Comparison of ENCODE assay signal across 8 cellular contexts in the genomic region with DNA sequence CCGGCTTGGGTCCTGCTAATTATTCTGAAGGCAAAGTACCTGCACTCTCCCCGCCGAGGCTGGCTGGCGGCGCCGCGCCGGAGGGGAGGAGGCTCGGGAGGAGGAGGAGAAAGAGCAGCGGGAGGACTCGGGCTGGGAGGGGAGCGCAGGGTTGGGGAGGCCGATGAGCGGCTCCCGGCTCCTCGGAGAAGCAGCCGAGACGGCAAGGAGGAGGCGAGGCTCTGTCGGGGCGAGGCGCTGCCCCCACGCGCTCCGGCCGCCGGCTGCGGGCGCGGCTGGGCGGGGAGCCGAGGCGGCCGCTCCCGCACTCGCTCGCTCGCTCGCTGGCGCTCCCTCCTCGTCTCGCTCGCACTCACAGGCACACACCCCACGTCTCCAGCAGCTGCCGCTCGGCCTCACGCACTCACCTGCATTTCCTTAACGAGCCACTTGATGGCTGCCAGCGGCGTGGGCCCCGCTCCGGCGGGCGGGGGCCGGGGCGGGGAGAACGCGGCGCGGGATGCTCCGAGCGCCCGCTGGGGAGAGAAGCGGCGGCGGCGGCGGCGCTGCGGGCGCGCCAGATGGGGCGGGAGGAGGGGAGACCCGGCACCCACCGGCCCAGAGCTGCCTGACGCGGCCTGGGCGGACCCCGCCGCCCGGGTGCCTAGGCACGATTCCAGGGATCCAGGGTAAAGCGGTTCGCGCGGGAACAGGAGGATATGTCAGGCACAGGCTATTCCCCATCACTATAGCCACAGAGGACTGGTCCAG. TPM values are rescaled to one million over a fixed set of nuclear protein-coding genes. Genes with fewer than 3 reads are reported as not detected.
DNase-seq lines count a peak whose midpoint lies in the region; ATAC-seq and TF ChIP-seq lines count a peak whose summit lies in the region.

A gene (minus strand): TSS at position 354 of the 750 bp plus-strand sequence.

- DNase-seq in GM12865 (ENCODE audit: low read depth) = peak; percentile 26
- DNase-seq in SJCRH30 = peak; percentile 4 to 6
- DNase-seq in thyroid gland = peak; percentile 30 to 50
- no peak for DNase-seq in GDM1 (lab: John Stamatoyannopoulos, UW)

- H3K4me3 ChIP-seq in GM12865 (ENCODE audit: low read depth, low read length) (no peak within 1 kb of the TSS), HUES6 (ENCODE audit: low read depth, low read length) (peak within 1 kb of the TSS; percentile 85), SJCRH30 (no peak within 1 kb of the TSS), endocrine pancreas (ENCODE audit: control insufficient read depth, insufficient read depth, low read length) (peak within 1 kb of the TSS; percentile 94), mesodermal cell (ENCODE audit: extremely low read depth, insufficient read depth, low read length, poor library complexity, severe bottlenecking) (peak within 1 kb of the TSS; percentile 38), thyroid gland (replicated peaks in 1 of 3) (peak within 1 kb of the TSS in 1 of 3 donors; percentile 23)

- peak; percentile 97 for ATAC-seq in GM21528 (IDR thresholded peaks at IDR 0.05; ENCODE audit: low FRiP score, unreplicated experiment)

- H3K36me3 ChIP-seq in HUES6 (ENCODE audit: control insufficient read depth, insufficient read depth, low read length) (no peaks in the 10 kb centered on the region), SJCRH30 (no peaks in the 10 kb centered on the region), endocrine pancreas (ENCODE audit: control insufficient read depth, insufficient read depth, low read length) (no peaks in the 10 kb centered on the region), mesodermal cell (ENCODE audit: control insufficient read depth, insufficient read depth, low read length) (no peaks in the 10 kb centered on the region), thyroid gland (no peaks in the 10 kb centered on the region)

- H3K27ac ChIP-seq in HUES6 (ENCODE audit: low read depth, low read length) (no peak within 1 kb of the TSS), SJCRH30 (no peak within 1 kb of the TSS), mesodermal cell (ENCODE audit: low read depth, low read length, severe bottlenecking) (no peak within 1 kb of the TSS), thyroid gland (no peak within 1 kb of the TSS)

- no peak for TF ChIP-seq CTCF in GM12865 (IDR thresholded peaks at IDR 0.05; ENCODE audit: insufficient read depth, low read depth, low read length, missing control alignments)
- TF ChIP-seq CTCF in thyroid gland (IDR thresholded peaks at IDR 0.05) = peak in 1 of 6 experiments; percentile 36

- H3K4me1 ChIP-seq in HUES6 (ENCODE audit: control insufficient read depth, insufficient read depth, low read length) (peaks cover 5% of the 10 kb centered on the region), SJCRH30 (no peaks in the 10 kb centered on the region), endocrine pancreas (ENCODE audit: control insufficient read depth, insufficient read depth, low read length) (peaks cover 16% of the 10 kb centered on the region), mesodermal cell (ENCODE audit: control insufficient read depth, insufficient read depth, low read length, poor library complexity, severe bottlenecking) (no peaks in the 10 kb centered on the region), thyroid gland (peaks cover 0 to 6% of the 10 kb centered on the region in 2 donors)

- peaks cover 65% of the 10 kb centered on the region for H3K27me3 ChIP-seq in HUES6 (ENCODE audit: control insufficient read depth, insufficient read depth, low read length)
- no peaks in the 10 kb centered on the region for H3K27me3 ChIP-seq in SJCRH30
- H3K27me3 ChIP-seq in endocrine pancreas (ENCODE audit: control insufficient read depth, insufficient read depth, low read length) = peaks cover 2% of the 10 kb centered on the region
- peaks cover 6% of the 10 kb centered on the region for H3K27me3 ChIP-seq in thyroid gland

- intact Hi-C loops in thyroid gland (cut with DNase I) = no loop called here

- H3K9ac ChIP-seq in HUES6 (ENCODE audit: low read length) (peak within 1 kb of the TSS; percentile 69), endocrine pancreas (ENCODE audit: control insufficient read depth, insufficient read depth, low read length) (peak within 1 kb of the TSS; percentile 89)

- no peak for TF ChIP-seq POLR2A in thyroid gland (IDR thresholded peaks at IDR 0.05)

- WGBS in mesodermal cell (ENCODE audit: insufficient coverage in 2 of 2), 2 experiments = 0% methylated on average over 54 to 69 of the region's 86 CpGs
- 1 to 2% methylated on average over 15 to 32 of the region's 86 CpGs for WGBS in thyroid gland, 2 donors

- H3K9me3 ChIP-seq in HUES6 (ENCODE audit: control insufficient read depth, insufficient read depth, low read depth, low read length) (no peaks in the 10 kb centered on the region), SJCRH30 (replicated peaks) (no peaks in the 10 kb centered on the region), endocrine pancreas (ENCODE audit: control insufficient read depth, low read length) (no peaks in the 10 kb centered on the region), mesodermal cell (ENCODE audit: control insufficient read depth, low read length) (no peaks in the 10 kb centered on the region), thyroid gland (no peaks in the 10 kb centered on the region)

RNA-seq across cellular contexts. Expression of the gene that starts here (rescaled TPM):
- 64.1 and 79.4 TPM in 2 replicates for total RNA-seq in SJCRH30 (2014; rRNA removed; shearing (Covaris generic))
- 103 TPM for polyA plus RNA-seq in mesodermal cell (2013, experiment 1 of 2)
- 109 TPM for polyA plus RNA-seq in mesodermal cell (2013, experiment 2 of 2)
- 10 to 100 TPM; 19.6 to 78.9 (median 45.6) TPM for total RNA-seq in thyroid gland

Comparison
In these comparisons a context has a peak if more than half of its experiments do, and no peak if none do; other contexts are left out.
1. H3K4me3 ChIP-seq: peak in HUES6 (single experiment), endocrine pancreas (single experiment) and mesodermal cell (single experiment); none in GM12865 (single experiment) and SJCRH30 (single experiment).